In the genomic region with DNA sequence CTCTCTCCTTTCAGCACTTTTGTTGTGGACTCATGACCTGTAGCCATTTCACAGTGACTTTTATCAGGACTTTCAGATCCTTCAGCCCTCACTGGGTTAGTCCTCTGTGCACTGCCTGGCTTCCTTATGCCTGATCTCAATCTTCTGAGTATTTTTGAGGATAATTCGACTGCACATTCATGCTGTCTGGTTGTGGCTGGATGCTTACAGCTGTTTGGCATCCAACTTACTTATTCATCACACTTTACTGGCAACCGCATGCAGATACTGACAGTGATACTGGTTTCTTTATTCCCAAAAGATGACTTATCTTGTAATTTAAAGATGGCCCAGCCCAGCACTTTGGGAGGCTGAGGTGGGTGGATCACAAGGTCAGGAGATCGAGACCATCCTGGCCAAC, we compare ENCODE assay signal across 30 cellular contexts.
"Had no signal": no experiment of that assay in that cellular context is flagged by ENCODE, and none has a peak within 500 bp of the region (broad histone marks: within the 10 kb centered on the region; RNA-seq: fewer than 3 reads in every experiment).

No MANE protein-coding gene starts in this region.

- H3K27me3 Mint-ChIP-seq: activated naive CD8-positive, alpha-beta T cell treated with anti-CD3 and anti-CD28 coated beads for 36 hours had no signal

- H3K9me3 ChIP-seq: adrenal gland, ascending aorta, left ventricle myocardium inferior, prostate gland, sigmoid colon, stomach, suprapubic skin, tibial artery, upper lobe of right lung had no signal

- FAIRE-seq: endothelial cell of umbilical vein had no signal

- H3K9me3 Mint-ChIP-seq: activated B cell treated with CpG ODN at 0.5 μM for 24 hours; activated naive CD8-positive, alpha-beta T cell treated with anti-CD3 and anti-CD28 coated beads for 36 hours; nephron; T-helper 2 cell treated with Interferon-gamma antibody and Interleukin-4, amounts not matched to agents 5 μg/mL and 100 μg/mL, for 36 hours had no signal

- H3K4me1 ChIP-seq: adrenal gland, prostate gland, suprapubic skin, upper lobe of right lung had no signal

- H3K27ac ChIP-seq: adrenal gland, ascending aorta, brain microvascular endothelial cell, left ventricle myocardium inferior, prostate gland, sigmoid colon, stomach, suprapubic skin, tibial artery, upper lobe of right lung had no signal

- H3K4me3 Mint-ChIP-seq: activated B cell treated with CpG ODN at 0.5 μM for 24 hours; activated naive CD8-positive, alpha-beta T cell treated with anti-CD3 and anti-CD28 coated beads for 36 hours; activated T-cell treated with anti-CD3 and anti-CD28 coated beads, Interleukin-2, amount 50 U/mL, for 72 hours; nephron; stimulated activated naive B cell treated with anti-CD40 and anti-IgM and Interleukin-4, amounts not matched to agents 10 μg/mL and 1 μg/mL and 100 μg/mL, for 72 hours; T-helper 2 cell treated with Interferon-gamma antibody and Interleukin-4, amounts not matched to agents 5 μg/mL and 100 μg/mL, for 36 hours had no signal

- H3K4me2 ChIP-seq: smooth muscle cell had no signal

- H3K27ac Mint-ChIP-seq: activated B cell treated with CpG ODN at 0.5 μM for 24 hours; activated naive CD8-positive, alpha-beta T cell treated with anti-CD3 and anti-CD28 coated beads for 36 hours; activated T-cell treated with anti-CD3 and anti-CD28 coated beads, Interleukin-2, amount 50 U/mL, for 72 hours; nephron; stimulated activated naive B cell treated with anti-CD40 and anti-IgM and Interleukin-4, amounts not matched to agents 10 μg/mL and 1 μg/mL and 100 μg/mL, for 72 hours; T-helper 2 cell treated with Interferon-gamma antibody and Interleukin-4, amounts not matched to agents 5 μg/mL and 100 μg/mL, for 36 hours had no signal

- DNase-seq: activated B cell treated with CpG ODN at 0.5 μM for 24 hours; activated CD4-positive, alpha-beta T cell treated with anti-CD3 and anti-CD28 coated beads, Interleukin-2, amount 50 U/mL, for 4 hours; activated naive CD4-positive, alpha-beta T cell; activated naive CD8-positive, alpha-beta T cell treated with anti-CD3 and anti-CD28 coated beads for 36 hours; activated T-cell treated with anti-CD3 and anti-CD28 coated beads for 4 hours; activated T-cell treated with anti-CD3 and anti-CD28 coated beads, Interleukin-2, amount 50 U/mL, for 72 hours; adrenal gland; brain microvascular endothelial cell; caudate nucleus; foreskin melanocyte; islet precursor cell; left ventricle myocardium inferior; mesendoderm; retina; sigmoid colon; stimulated activated CD4-positive, alpha-beta T cell treated with anti-CD3 and anti-CD28 coated beads, Interleukin-1b, Interleukin-23, amount 100 ng/mL, for 48 hours; stimulated activated CD4-positive, alpha-beta T cell treated with anti-CD3 and anti-CD28 coated beads, Interleukin-4, amount 100 ng/mL, for 4 hours; stimulated activated naive B cell treated with anti-CD40 and anti-IgM and Interleukin-4, amounts not matched to agents 10 μg/mL and 1 μg/mL and 100 μg/mL, for 72 hours; stomach; T-helper 1 cell; tibial artery; upper lobe of right lung had no signal

- H3K36me3 ChIP-seq: adrenal gland, ascending aorta, brain microvascular endothelial cell, left ventricle myocardium inferior, prostate gland, sigmoid colon, stomach, suprapubic skin, tibial artery, upper lobe of right lung had no signal

- H3K4me3 ChIP-seq: adrenal gland, ascending aorta, left ventricle myocardium inferior, lung, prostate gland, sigmoid colon, smooth muscle cell, stomach, suprapubic skin, tibial artery, upper lobe of right lung had no signal

- H3K27me3 ChIP-seq: adrenal gland, ascending aorta, brain microvascular endothelial cell, sigmoid colon, stomach, suprapubic skin, tibial artery, upper lobe of right lung had no signal

- H3K4me1 Mint-ChIP-seq: activated B cell treated with CpG ODN at 0.5 μM for 24 hours; stimulated activated naive B cell treated with anti-CD40 and anti-IgM and Interleukin-4, amounts not matched to agents 10 μg/mL and 1 μg/mL and 100 μg/mL, for 72 hours had no signal

- H3K36me3 Mint-ChIP-seq: activated naive CD8-positive, alpha-beta T cell treated with anti-CD3 and anti-CD28 coated beads for 36 hours; stimulated activated naive B cell treated with anti-CD40 and anti-IgM and Interleukin-4, amounts not matched to agents 10 μg/mL and 1 μg/mL and 100 μg/mL, for 72 hours had no signal

- ATAC-seq: activated T-cell treated with anti-CD3 and anti-CD28 coated beads, Interleukin-2, amount 50 U/mL, for 72 hours; stimulated activated naive B cell treated with anti-CD40 and anti-IgM and Interleukin-4, amounts not matched to agents 10 μg/mL and 1 μg/mL and 100 μg/mL, for 72 hours; upper lobe of right lung had no signal
